Comparison of ENCODE assay signal across 1 cellular context in genomic region chr3:154323921-154324738, GRCh38.
TF ChIP-seq lines count a peak whose summit lies in the region.

TSS of gene DHX36 (minus strand) at chr3:154324487. CDS start at chr3:154324416, 71 bp downstream.

TF ChIP-seq in GM12878, 131 proteins besides CTCF, POLR2A, EP300 and RAD21 (continued from another document and continues in another):
- peak; percentile 68 for TF ChIP-seq E2F8 (IDR thresholded peaks at IDR 0.05; ENCODE audit: low read depth, partially characterized antibody)
- no peak for TF ChIP-seq USF1 (IDR thresholded peaks at IDR 0.05; ENCODE audit: borderline replicate concordance, extremely low read length, insufficient read depth, low read depth, low read length)
- TF ChIP-seq PKNOX1 (IDR thresholded peaks at IDR 0.05) = peak; percentile 58; the same call in 1 of the 2 replicates
- TF ChIP-seq KLF5 (IDR thresholded peaks at IDR 0.05; ENCODE audit: partially characterized antibody) = no peak
- peak; percentile 92 for TF ChIP-seq POLR2AphosphoS5 (IDR thresholded peaks at IDR 0.05; ENCODE audit: low read length)
- TF ChIP-seq CREB1 (IDR thresholded peaks at IDR 0.05; ENCODE audit: low read depth) = peak; percentile 99
- no peak for TF ChIP-seq SREBF1 (IDR thresholded peaks at IDR 0.05; ENCODE audit: low read length)
- TF ChIP-seq E4F1 (IDR thresholded peaks at IDR 0.05; ENCODE audit: borderline replicate concordance, partially characterized antibody) = no peak
- TF ChIP-seq CREM (IDR thresholded peaks at IDR 0.05; ENCODE audit: low read depth) = peak; percentile 99
- no peak for TF ChIP-seq FOXM1 (IDR thresholded peaks at IDR 0.05; ENCODE audit: low read depth, low read length)
- peak; percentile 83 for TF ChIP-seq POLR2AphosphoS2 (IDR thresholded peaks at IDR 0.05; ENCODE audit: low read depth, low read length)
- TF ChIP-seq RB1 (IDR thresholded peaks at IDR 0.05; ENCODE audit: borderline replicate concordance) = 0 out of 2 replicates have a peak, but pooled peaks have one; percentile 61
- peak; percentile 55; the same call in 1 of the 2 replicates for TF ChIP-seq RFX5 (IDR thresholded peaks at IDR 0.05; ENCODE audit: low read depth, low read length)
- peak; percentile 96 for TF ChIP-seq YY1 (IDR thresholded peaks at IDR 0.05; ENCODE audit: low read depth, low read length)
- TF ChIP-seq TCF3 (IDR thresholded peaks at IDR 0.05; ENCODE audit: borderline replicate concordance, insufficient read depth, low read depth, low read length) = 0 out of 2 replicates have a peak, but pooled peaks have one; percentile 60
- TF ChIP-seq HCFC1 (IDR thresholded peaks at IDR 0.05; ENCODE audit: low read length) = 0 out of 2 replicates have a peak, but pooled peaks have one; percentile 49
- TF ChIP-seq TBL1XR1 (IDR thresholded peaks at IDR 0.05; ENCODE audit: low read depth, low read length) = peak; percentile 38; the same call in 1 of the 2 replicates
- peak; percentile 86 for TF ChIP-seq BHLHE40 (IDR thresholded peaks at IDR 0.05; ENCODE audit: borderline replicate concordance in 1 of 2, low read depth in 2 of 2, low read length in 1 of 2)
- no peak for TF ChIP-seq STAT3 (IDR thresholded peaks at IDR 0.05; ENCODE audit: low read depth, low read length)
- peak; percentile 47 for TF ChIP-seq SP1 (IDR thresholded peaks at IDR 0.05; ENCODE audit: low read depth, low read length)
- TF ChIP-seq EED (IDR thresholded peaks at IDR 0.05; ENCODE audit: low read depth) = no peak
- peak; percentile 56; the same call in 1 of the 2 replicates for TF ChIP-seq PAX5 (IDR thresholded peaks at IDR 0.05; ENCODE audit: borderline replicate concordance, low read depth, low read length)
- TF ChIP-seq JUND (IDR thresholded peaks at IDR 0.05; ENCODE audit: low read depth, low read length) = peak; percentile 67; the same call in 1 of the 2 replicates
- TF ChIP-seq MLLT1 (IDR thresholded peaks at IDR 0.05) = peak; percentile 84
- no peak for TF ChIP-seq WRNIP1 (IDR thresholded peaks at IDR 0.05; ENCODE audit: borderline replicate concordance, low read depth, low read length)
- peak; percentile 48; the same call in 1 of the 2 replicates for TF ChIP-seq RELB (IDR thresholded peaks at IDR 0.05; ENCODE audit: low read depth)
- 0 out of 2 replicates have a peak, but pooled peaks have one; percentile 10 for TF ChIP-seq MEF2A (IDR thresholded peaks at IDR 0.05; ENCODE audit: insufficient read depth, low read depth, low read length)
- TF ChIP-seq HDAC6 (IDR thresholded peaks at IDR 0.05; ENCODE audit: unreplicated experiment) = peak; percentile 47
- TF ChIP-seq ESRRA (IDR thresholded peaks at IDR 0.05; ENCODE audit: low read length) = no peak
- TF ChIP-seq GATAD2B (conservative IDR thresholded peaks at IDR 0.05; ENCODE audit: low read depth) = 0 out of 2 replicates have a peak, but pooled peaks have one; percentile 47
- peak; percentile 84 for TF ChIP-seq RUNX3 (IDR thresholded peaks at IDR 0.05; ENCODE audit: low read length)
- TF ChIP-seq TAF1 (IDR thresholded peaks at IDR 0.05; ENCODE audit: borderline replicate concordance, low read depth, low read length) = peak; percentile 91
- peak; percentile 44 for TF ChIP-seq PBX3 (IDR thresholded peaks at IDR 0.05; ENCODE audit: insufficient replicate concordance, low read depth, low read length)
- 0 out of 2 replicates have a peak, but pooled peaks have one; percentile 35 for TF ChIP-seq IRF4 (IDR thresholded peaks at IDR 0.05; ENCODE audit: low read depth, low read length)
- peak; percentile 76 for TF ChIP-seq NR2F1 (conservative IDR thresholded peaks at IDR 0.05)
- TF ChIP-seq IKZF1 (conservative IDR thresholded peaks at IDR 0.05) = peak; percentile 47; the same call in 1 of the 2 replicates
- TF ChIP-seq CHD2 (IDR thresholded peaks at IDR 0.05; ENCODE audit: borderline replicate concordance, low read depth, low read length) = 0 out of 2 replicates have a peak, but pooled peaks have one; percentile 23
- peak; percentile 93 for TF ChIP-seq GABPA (IDR thresholded peaks at IDR 0.05; ENCODE audit: low read depth)
- peak; percentile 55; the same call in 1 of the 2 replicates for TF ChIP-seq ZNF687 (IDR thresholded peaks at IDR 0.05)
- peak; percentile 64 for TF ChIP-seq ELK1 (IDR thresholded peaks at IDR 0.05; ENCODE audit: low read depth, low read length)
- TF ChIP-seq SMAD1 (IDR thresholded peaks at IDR 0.05; ENCODE audit: low read depth, partially characterized antibody) = no peak
- TF ChIP-seq SMARCA5 (IDR thresholded peaks at IDR 0.05) = peak; percentile 57; the same call in 1 of the 2 replicates
- TF ChIP-seq ETV6 (conservative IDR thresholded peaks at IDR 0.05 in 1 of 2, IDR thresholded peaks at IDR 0.05 in 1 of 2; ENCODE audit: borderline replicate concordance in 1 of 2, low read depth in 1 of 2) = peak in 1 of 2 experiments; percentile 71; a peak in 2 of 4 replicates
- TF ChIP-seq PML (IDR thresholded peaks at IDR 0.05; ENCODE audit: low read length) = peak; percentile 68
- peak; percentile 100 for TF ChIP-seq NBN (IDR thresholded peaks at IDR 0.05)
- no peak for TF ChIP-seq NR2C2 (IDR thresholded peaks at IDR 0.05; ENCODE audit: borderline replicate concordance, control insufficient read depth, insufficient read length, low read depth)
- TF ChIP-seq RELA (IDR thresholded peaks at IDR 0.05; ENCODE audit: borderline replicate concordance, partially characterized antibody) = no peak
